In the genomic region with DNA sequence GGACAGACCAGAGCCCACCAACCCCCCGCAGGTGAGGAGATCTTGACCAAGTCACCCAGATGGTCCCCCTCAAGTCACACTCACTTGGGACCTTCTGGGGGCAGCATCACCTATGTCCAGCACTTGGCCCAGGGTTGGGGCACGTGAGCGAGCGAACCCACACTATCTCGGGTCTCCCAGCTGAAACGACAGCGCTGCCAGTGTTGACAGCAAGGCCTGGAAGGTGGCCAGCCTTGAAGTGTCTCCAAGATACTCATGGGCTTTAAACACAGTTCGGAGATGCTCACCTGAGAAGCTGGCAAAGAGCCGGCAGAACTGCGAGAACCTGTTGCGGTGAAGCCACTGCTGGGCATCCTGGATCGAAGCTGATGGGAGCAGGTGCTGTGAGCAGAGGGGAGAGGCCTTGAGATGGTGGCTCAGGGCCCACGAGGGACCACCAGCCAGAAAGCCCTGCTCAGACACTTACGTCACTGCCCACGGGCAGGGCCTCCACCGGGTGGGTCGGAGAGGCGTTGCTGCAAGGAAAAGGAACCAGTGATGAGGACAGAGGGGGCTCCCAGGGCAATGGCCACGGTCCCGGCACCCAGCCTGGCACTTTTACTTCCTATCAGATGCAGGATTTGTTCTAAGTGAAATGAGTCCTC, we compare ENCODE assay signal across 26 cellular contexts. TPM values are rescaled to one million over a fixed set of nuclear protein-coding genes. Genes with fewer than 3 reads are reported as not detected.
DNase-seq lines count a peak whose midpoint lies in the region; ATAC-seq and TF ChIP-seq lines count a peak whose summit lies in the region.
"Had no signal": no experiment of that assay in that cellular context is flagged by ENCODE, and none has a peak within 500 bp of the region (broad histone marks: within the 10 kb centered on the region; RNA-seq: fewer than 3 reads in every experiment).

No MANE protein-coding gene starts in this region.

- TF ChIP-seq CTCF in right atrium auricular region (IDR thresholded peaks at IDR 0.05): no peak
- TF ChIP-seq CTCF in chondrocyte (IDR thresholded peaks at IDR 0.05): no peak
- no peak for TF ChIP-seq CTCF in hepatocyte (IDR thresholded peaks at IDR 0.05; ENCODE audit: poor library complexity)

- H3K4me2 ChIP-seq in hepatocyte: no peak overlapping the region
- H3K4me2 ChIP-seq: KMS-11 had no signal

- no peak overlapping the region for H3K4me3 ChIP-seq in right cardiac atrium (ENCODE audit: low read length)
- no peak overlapping the region for H3K4me3 ChIP-seq in right atrium auricular region
- H3K4me3 ChIP-seq in hepatocyte: no peak overlapping the region
- H3K4me3 ChIP-seq: GM12878, HAP-1 had no signal

- H3K4me1 ChIP-seq in right cardiac atrium (ENCODE audit: control insufficient read depth, insufficient read depth, low read length): no peaks in the 10 kb centered on the region
- no peaks in the 10 kb centered on the region for H3K4me1 ChIP-seq in right atrium auricular region
- H3K4me1 ChIP-seq in hepatocyte (ENCODE audit: insufficient read depth): no peaks in the 10 kb centered on the region
- H3K4me1 ChIP-seq: HAP-1 had no signal

- H3K4me3 Mint-ChIP-seq in chondrocyte (ENCODE audit: unreplicated experiment): no peak overlapping the region
- H3K4me3 Mint-ChIP-seq: CD4-positive, alpha-beta memory T cell; HFFc6 had no signal

- no peak overlapping the region for H3K27ac Mint-ChIP-seq in chondrocyte (ENCODE audit: unreplicated experiment)
- H3K27ac Mint-ChIP-seq: HFFc6, IgD-negative memory B cell had no signal

- peaks cover 3% of the 10 kb centered on the region for H3K4me1 Mint-ChIP-seq in chondrocyte (ENCODE audit: low read depth)
- H3K4me1 Mint-ChIP-seq: CD4-positive, alpha-beta memory T cell; IgD-negative memory B cell had no signal

- no peaks in the 10 kb centered on the region for H3K9me3 ChIP-seq in right cardiac atrium (ENCODE audit: control insufficient read depth, low read length)
- no peaks in the 10 kb centered on the region for H3K9me3 ChIP-seq in right atrium auricular region
- H3K9me3 ChIP-seq in hepatocyte (ENCODE audit: low read depth): no peaks in the 10 kb centered on the region
- H3K9me3 ChIP-seq: HAP-1 had no signal

- peak in 2 of 3 donors; percentile 64 to 72 for DNase-seq in right cardiac atrium
- DNase-seq in right atrium auricular region (ENCODE audit: low spot score): no peak
- DNase-seq in chondrocyte (ENCODE audit: low spot score): peak; percentile 73
- peak; percentile 74 for DNase-seq in posterior vena cava (ENCODE audit: low spot score)
- DNase-seq in SHP77 treated with DMSO at 0.1 percent for 48 hours (lab: John Stamatoyannopoulos, UW): no peak
- no peak for DNase-seq in hepatocyte (ENCODE audit: low spot score)
- DNase-seq: C1 segment of cervical spinal cord; CD4-positive, alpha-beta memory T cell; COR-L47; DMS53; GDM1; GOT3; NCI-H1092; NCI-H1417 treated with DMSO at 0.1 percent for 48 hours; NCI-H1694 treated with DMSO at 0.1 percent for 48 hours; NCI-H2081; NCI-H446; NCI-H524 treated with DMSO at 0.1 percent for 48 hours; NCI-H774 had no signal

- intact Hi-C loops in right cardiac atrium (cut with DNase I): no loop called here
- intact Hi-C loops in posterior vena cava (cut with DNase I): no loop called here

- no peak overlapping the region for H2AFZ ChIP-seq in hepatocyte

- H4K20me1 ChIP-seq in hepatocyte (ENCODE audit: insufficient read depth, poor library complexity, severe bottlenecking): no peaks in the 10 kb centered on the region

- ATAC-seq in right cardiac atrium: no peak
- ATAC-seq in HG03378 (IDR thresholded peaks at IDR 0.05; ENCODE audit: unreplicated experiment): no peak
- ATAC-seq: GM12878 had no signal

- H3K79me2 ChIP-seq in hepatocyte: no peaks in the 10 kb centered on the region

- WGBS in right cardiac atrium: 48% methylated on average over 20 of the region's 20 CpGs
- WGBS in hepatocyte (ENCODE audit: low lambda C conversion rate, missing lambda C conversion rate): 90% methylated on average over 20 of the region's 20 CpGs

- H3K36me3 ChIP-seq in right atrium auricular region (no peaks in the 10 kb centered on the region), hepatocyte (replicated peaks; ENCODE audit: insufficient read depth, low read depth) (no peaks in the 10 kb centered on the region)

- H3K27me3 ChIP-seq in right cardiac atrium (ENCODE audit: control insufficient read depth, insufficient read depth) (no peaks in the 10 kb centered on the region), right atrium auricular region (no peaks in the 10 kb centered on the region), hepatocyte (no peaks in the 10 kb centered on the region)

- no peaks in the 10 kb centered on the region for H3K9me2 ChIP-seq in hepatocyte (replicated peaks; ENCODE audit: insufficient read depth)

- H3K9me3 Mint-ChIP-seq in chondrocyte (ENCODE audit: low read depth): no peaks in the 10 kb centered on the region
- H3K9me3 Mint-ChIP-seq: CD4-positive, alpha-beta memory T cell; HFFc6; IgD-negative memory B cell had no signal

- H3K27ac ChIP-seq in right cardiac atrium (ENCODE audit: low read length): no peak overlapping the region
- no peak overlapping the region for H3K27ac ChIP-seq in right atrium auricular region
- no peak overlapping the region for H3K27ac ChIP-seq in hepatocyte
- H3K27ac ChIP-seq: KMS-11 had no signal

- peaks cover 40% of the 10 kb centered on the region for H3K27me3 Mint-ChIP-seq in chondrocyte (ENCODE audit: low read depth)
- H3K27me3 Mint-ChIP-seq: IgD-negative memory B cell had no signal

- no peaks in the 10 kb centered on the region for H3K36me3 Mint-ChIP-seq in chondrocyte (ENCODE audit: low read depth)
- H3K36me3 Mint-ChIP-seq: CD4-positive, alpha-beta memory T cell had no signal

RNA-seq across cellular contexts. Expression of gene TFCP2L1, which starts 47.5 kb away (rescaled TPM):
- total RNA-seq in right cardiac atrium (under 1 TPM; 0.11 to 0.88 (median 0.51) TPM), right atrium auricular region (under 1 TPM; 0.28 to 0.44 TPM), chondrocyte (0.02 TPM in 1 of 3 replicates, not detected in the others), posterior vena cava (1 to 10 TPM in 1 of 2 donors, under 1 TPM in 1; 0.29 to 2.3 TPM), hepatocyte (2.2 and 2.5 TPM in 2 replicates)
- polyA plus RNA-seq in right cardiac atrium (0.38 TPM), hepatocyte (0.99 and 1.1 TPM in 2 replicates)
- total RNA-seq: A673 had no signal
- polyA plus RNA-seq: CD4-positive, alpha-beta memory T cell had no signal

Comparison
In these comparisons a context has a peak if more than half of its experiments do, and no peak if none do; other contexts are left out.
1. DNase-seq: peak in right cardiac atrium (2 of 3), chondrocyte (single experiment) and posterior vena cava (single experiment); none in right atrium auricular region (single experiment), SHP77 treated with DMSO at 0.1 percent for 48 hours (single experiment) and hepatocyte (single experiment).